ENCODE assay signal across 29 cellular contexts in genomic region chr3:115571413-115571812, GRCh38. TPM values are rescaled to one million over a fixed set of nuclear protein-coding genes. Genes with fewer than 3 reads are reported as not detected.
"Had no signal": no experiment of that assay in that cellular context is flagged by ENCODE, and none has a peak within 500 bp of the region (broad histone marks: within the 10 kb centered on the region; RNA-seq: fewer than 3 reads in every experiment).

No MANE protein-coding gene starts in this region.

- H3K4me1 ChIP-seq: uterus had no signal

- H3K27ac ChIP-seq: ascending aorta, cardiac muscle cell, ovary, uterus, VCaP had no signal

- H3K27me3 ChIP-seq: ascending aorta, cardiac muscle cell, ovary, uterus had no signal

- DNase-seq: activated CD4-positive, alpha-beta T cell treated with anti-CD3 and anti-CD28 coated beads for 48 hours; activated CD4-positive, alpha-beta T cell treated with anti-CD3 and anti-CD28 coated beads, Interleukin-2, amount 50 U/mL, for 48 hours; activated CD8-positive, alpha-beta memory T cell treated with anti-CD3 and anti-CD28 coated beads for 24 hours; activated effector memory CD4-positive, alpha-beta T cell treated with anti-CD3 and anti-CD28 coated beads, Interleukin-2, amount 50 U/mL, for 16 hours; activated naive CD4-positive, alpha-beta T cell treated with anti-CD3 and anti-CD28 coated beads, Interleukin-2, amount 10 ng/mL, durations not matched to agents 7 days and 5 days; activated naive CD8-positive, alpha-beta T cell treated with anti-CD3 and anti-CD28 coated beads, Interleukin-2, amount 10 ng/mL, durations not matched to agents 7 days and 5 days; cortex of kidney; effector memory CD8-positive, alpha-beta T cell; head of caudate nucleus; midbrain; naive thymus-derived CD4-positive, alpha-beta T cell; ovary; stimulated activated CD4-positive, alpha-beta T cell treated with anti-CD3 and anti-CD28 coated beads, Interleukin-1b, Interleukin-23, amount 100 ng/mL, for 48 hours; stimulated activated CD4-positive, alpha-beta T cell treated with anti-CD3 and anti-CD28 coated beads, Interleukin-4, amount 100 ng/mL, for 4 hours; stimulated activated CD8-positive, alpha-beta memory T cell treated with anti-CD3 and anti-CD28 coated beads, Interleukin-4, amount 100 ng/mL, for 48 hours; stimulated activated naive CD8-positive, alpha-beta T cell treated with anti-CD3 and anti-CD28 coated beads, Interleukin-15, amount 100 ng/mL, for 72 hours; substantia nigra; T-helper 9 cell; uterus had no signal

- H3K4me3 ChIP-seq: ascending aorta, cardiac muscle cell, ovary, smooth muscle cell, uterus had no signal

- H3K36me3 ChIP-seq: ascending aorta, cardiac muscle cell, ovary, uterus had no signal

- H3K9me3 ChIP-seq: ascending aorta, ovary, uterus had no signal

- H3K4me2 ChIP-seq: smooth muscle cell had no signal

- ATAC-seq: activated CD4-positive, CD25-positive, alpha-beta regulatory T cell treated with anti-CD3 and anti-CD28 coated beads, Interleukin-2, amount 50 U/mL, for 24 hours; effector memory CD8-positive, alpha-beta T cell; naive thymus-derived CD4-positive, alpha-beta T cell; stimulated activated memory B cell treated with anti-CD40 and anti-IgM and Interleukin-4, amounts not matched to agents 10 μg/mL and 1 μg/mL and 100 μg/mL, for 72 hours; stimulated activated naive CD8-positive, alpha-beta T cell treated with anti-CD3 and anti-CD28 coated beads, Interleukin-15, amount 100 ng/mL, for 72 hours had no signal

RNA-seq across cellular contexts. Expression of gene GAP43, which starts 51.9 kb away (rescaled TPM):
- total RNA-seq: activated naive CD8-positive, alpha-beta T cell treated with anti-CD3 and anti-CD28 coated beads, Interleukin-2, amount 10 ng/mL, durations not matched to agents 7 days and 5 days; activated T-helper 1 cell treated with anti-CD3 and anti-CD28 coated beads, Interleukin-12 subunit alpha, Interleukin-12 subunit beta, Interleukin-2, Interleukin-4 antibody, amounts not matched to agents 30 ng/mL and 10 ng/mL and 1 ng/mL, durations not matched to agents 14 hours and 24 hours and 36 hours; fibroblast of villous mesenchyme; liver; naive thymus-derived CD4-positive, alpha-beta T cell; renal cortical epithelial cell had no signal
- polyA plus RNA-seq: naive thymus-derived CD4-positive, alpha-beta T cell had no signal
